Comparison of ENCODE assay signal across 18 cellular contexts in the genomic region with DNA sequence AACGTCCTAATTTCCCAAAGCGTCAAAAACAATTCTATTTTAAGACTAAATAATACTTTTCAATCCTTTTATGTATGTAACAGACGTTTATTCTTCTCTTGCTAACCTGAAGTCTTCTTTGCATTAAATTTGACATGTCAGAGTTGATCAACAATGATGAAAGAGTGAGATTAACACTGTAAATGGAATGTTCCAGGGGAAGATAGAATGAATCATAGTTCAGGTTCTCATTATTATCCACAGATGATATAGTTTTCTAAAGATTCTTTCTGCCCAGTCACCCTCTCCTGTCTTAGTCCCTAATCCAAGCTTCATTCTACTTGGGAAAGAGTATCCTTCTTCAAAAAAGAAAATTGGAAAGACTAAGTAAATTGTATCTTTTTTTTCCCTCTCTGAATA. TPM values are rescaled to one million over a fixed set of nuclear protein-coding genes. Genes with fewer than 3 reads are reported as not detected.
DNase-seq lines count a peak whose midpoint lies in the region; TF ChIP-seq lines count a peak whose summit lies in the region.
"Had no signal": no experiment of that assay in that cellular context is flagged by ENCODE, and none has a peak within 500 bp of the region (broad histone marks: within the 10 kb centered on the region; RNA-seq: fewer than 3 reads in every experiment).

No MANE protein-coding gene starts in this region.

- H3K9me3 Mint-ChIP-seq in HFFc6 = peaks cover 9% of the 10 kb centered on the region

- TF ChIP-seq CTCF in HFFc6 (IDR thresholded peaks at IDR 0.05) (no peak), fibroblast of villous mesenchyme (IDR thresholded peaks at IDR 0.05; ENCODE audit: insufficient read depth, low read depth, low read length) (no peak)

- peaks cover 3% of the 10 kb centered on the region for H3K27me3 Mint-ChIP-seq in HFFc6 (ENCODE audit: insufficient read depth)
- H3K27me3 Mint-ChIP-seq: activated CD4-positive, alpha-beta memory T cell treated with anti-CD3 and anti-CD28 coated beads for 36 hours had no signal

- peaks cover 58% of the 10 kb centered on the region for H3K4me1 Mint-ChIP-seq in HFFc6 (ENCODE audit: low read depth)

- H3K27ac Mint-ChIP-seq in HFFc6 = peak overlapping the region; percentile 80
- H3K27ac Mint-ChIP-seq: activated CD4-positive, alpha-beta memory T cell treated with anti-CD3 and anti-CD28 coated beads for 36 hours had no signal

- H3K4me3 Mint-ChIP-seq in HFFc6 = no peak overlapping the region
- H3K4me3 Mint-ChIP-seq: activated CD4-positive, alpha-beta memory T cell treated with anti-CD3 and anti-CD28 coated beads for 36 hours had no signal

- DNase-seq in AG08395 (ENCODE audit: low spot score) = peak; percentile 24
- DNase-seq in HFFc6 = peak; percentile 62
- peak; percentile 87 for DNase-seq in amniotic epithelial cell (ENCODE audit: low read depth)
- peak; percentile 62 for DNase-seq in fibroblast of villous mesenchyme (ENCODE audit: low read depth)
- DNase-seq in NCI-H2107 treated with DMSO at 0.1 percent for 48 hours (lab: John Stamatoyannopoulos, UW; ENCODE audit: unreplicated experiment) = no peak
- DNase-seq in NCI-H2171 (lab: John Stamatoyannopoulos, UW) = no peak
- no peak for DNase-seq in stimulated activated CD4-positive, alpha-beta T cell treated with anti-CD3 and anti-CD28 coated beads, Interleukin-4, amount 100 ng/mL, for 24 hours
- DNase-seq in LoVo (ENCODE audit: low spot score) = no peak
- DNase-seq: activated CD4-positive, alpha-beta memory T cell treated with anti-CD3 and anti-CD28 coated beads for 36 hours; colonic mucosa; DND-41; NCI-H1694 treated with DMSO at 0.1 percent for 48 hours; NCI-H82; Right ventricle myocardium superior; stimulated activated CD8-positive, alpha-beta memory T cell treated with anti-CD3 and anti-CD28 coated beads, Interleukin-4, amount 100 ng/mL, for 48 hours; T1000; upper lobe of right lung had no signal

- no peak overlapping the region for H3K4me3 ChIP-seq in fibroblast of villous mesenchyme (ENCODE audit: low read depth, low read length)
- H3K4me3 ChIP-seq: colonic mucosa, prostate gland, upper lobe of right lung had no signal

- H3K36me3 Mint-ChIP-seq in HFFc6 (ENCODE audit: low read depth) = peaks cover 75% of the 10 kb centered on the region

RNA-seq across cellular contexts. Expression of gene SDCCAG8, which starts 38.9 kb away (rescaled TPM):
- total RNA-seq in HFFc6 (2021; fragmentation: NEBNext Ultra II Directional; extraction: Animal tissue kit (Norgen Biotek cat#: 25700)) = 10 to 100 TPM; 22.3 to 31.2 (median 26.1) TPM
- 33.5 and 41.0 TPM in 2 replicates for total RNA-seq in fibroblast of villous mesenchyme

RNA-seq across cellular contexts. Expression of gene CEP170, which starts 39.6 kb away (rescaled TPM):
- 100 to 1,000 TPM in 5 of 6 experiments, 10 to 100 TPM in 1; 98.6 to 131 (median 117) TPM for total RNA-seq in HFFc6 (2021; fragmentation: NEBNext Ultra II Directional; extraction: Animal tissue kit (Norgen Biotek cat#: 25700))
- 114 and 115 TPM in 2 replicates for total RNA-seq in fibroblast of villous mesenchyme

Comparison
In these comparisons a context has a peak if more than half of its experiments do, and no peak if none do; other contexts are left out.
1. DNase-seq: peak in AG08395 (single experiment), HFFc6 (single experiment), amniotic epithelial cell (single experiment) and fibroblast of villous mesenchyme (single experiment); none in NCI-H2107 treated with DMSO at 0.1 percent for 48 hours (single experiment), NCI-H2171 (single experiment), stimulated activated CD4-positive, alpha-beta T cell treated with anti-CD3 and anti-CD28 coated beads, Interleukin-4, amount 100 ng/mL, for 24 hours (single experiment) and LoVo (single experiment).